ENCODE assay signal across 12 cellular contexts in genomic region chr12:113271466-113271852, GRCh38. TPM values are rescaled to one million over a fixed set of nuclear protein-coding genes. Genes with fewer than 3 reads are reported as not detected.
DNase-seq lines count a peak whose midpoint lies in the region; ATAC-seq and TF ChIP-seq lines count a peak whose summit lies in the region.
"Had no signal": no experiment of that assay in that cellular context is flagged by ENCODE, and none has a peak within 500 bp of the region (broad histone marks: within the 10 kb centered on the region; RNA-seq: fewer than 3 reads in every experiment).

No MANE protein-coding gene starts in this region.

- H3K36me3 ChIP-seq in duodenal mucosa (ENCODE audit: control insufficient read depth in 1 of 2, insufficient read depth in 2 of 2, low read length in 2 of 2): peaks cover 39 to 85% of the 10 kb centered on the region in 2 donors
- H3K36me3 ChIP-seq in neuronal stem cell (replicated peaks in 1 of 2; ENCODE audit: control insufficient read depth in 2 of 2, insufficient read depth in 2 of 2, low read length in 2 of 2): no peaks in the 10 kb centered on the region
- H3K36me3 ChIP-seq in upper lobe of left lung: peaks cover 31 to 91% (median 55%) of the 10 kb centered on the region in 4 donors

- no peak for DNase-seq in activated CD4-positive, alpha-beta T cell treated with anti-CD3 and anti-CD28 coated beads for 36 hours
- DNase-seq in activated CD4-positive, alpha-beta T cell treated with anti-CD3 and anti-CD28 coated beads, Interleukin-2, amount 50 U/mL, for 4 hours: no peak
- no peak for DNase-seq in neuronal stem cell (ENCODE audit: low spot score)
- no peak for DNase-seq in upper lobe of left lung
- no peak for DNase-seq in NCI-H1417 (lab: John Stamatoyannopoulos, UW)
- no peak for DNase-seq in H9
- no peak for DNase-seq in NCI-H187 (lab: John Stamatoyannopoulos, UW)
- DNase-seq: activated naive CD8-positive, alpha-beta T cell treated with anti-CD3 and anti-CD28 coated beads, Interleukin-2, amount 10 ng/mL, durations not matched to agents 7 days and 5 days; Karpas-422; NCI-H345; retina had no signal

- no peak overlapping the region for H3T11ph ChIP-seq in H9 (ENCODE audit: low read length)

- H3K14ac ChIP-seq in neuronal stem cell (ENCODE audit: low read length) (no peak overlapping the region), H9 (ENCODE audit: insufficient read depth, low read length) (no peak overlapping the region)

- POLR2A ChIA-PET in activated CD4-positive, alpha-beta T cell treated with anti-CD3 and anti-CD28 coated beads for 36 hours (lab: Charles Lee): no interaction called here

- H3K4me1 ChIP-seq in duodenal mucosa (ENCODE audit: control insufficient read depth in 1 of 2, insufficient read depth in 2 of 2, low read length in 2 of 2): peaks cover 5 to 16% of the 10 kb centered on the region in 2 donors
- peaks cover 17 to 26% of the 10 kb centered on the region in 2 donors for H3K4me1 ChIP-seq in neuronal stem cell (ENCODE audit: control insufficient read depth in 2 of 2, insufficient read depth in 1 of 2, low read depth in 1 of 2, low read length in 2 of 2)
- peaks cover 18 to 23% (median 20%) of the 10 kb centered on the region in 4 donors for H3K4me1 ChIP-seq in upper lobe of left lung
- no peaks in the 10 kb centered on the region for H3K4me1 ChIP-seq in H9 (ENCODE audit: insufficient read depth, low read length)

- intact Hi-C loops in activated CD4-positive, alpha-beta T cell treated with anti-CD3 and anti-CD28 coated beads for 36 hours (cut with DNase I, micrococcal nuclease): no loop called here

- TF ChIP-seq POLR2A in upper lobe of left lung (IDR thresholded peaks at IDR 0.05): no peak

- H2BK12ac ChIP-seq in neuronal stem cell (ENCODE audit: low read length) (no peak overlapping the region), H9 (ENCODE audit: insufficient read length, low read depth, low read length) (no peak overlapping the region)

- no peak overlapping the region for H3K4me3 Mint-ChIP-seq in activated CD4-positive, alpha-beta T cell treated with anti-CD3 and anti-CD28 coated beads for 36 hours
- no peak overlapping the region for H3K4me3 Mint-ChIP-seq in H9
- H3K4me3 Mint-ChIP-seq: activated naive CD8-positive, alpha-beta T cell treated with anti-CD3 and anti-CD28 coated beads, Interleukin-2, amount 10 ng/mL, durations not matched to agents 7 days and 5 days had no signal

- H4K91ac ChIP-seq in neuronal stem cell (ENCODE audit: low read depth, low read length, poor library complexity) (no peak overlapping the region), H9 (ENCODE audit: insufficient read length, low read depth, low read length) (no peak overlapping the region)

- no peak overlapping the region for H4K5ac ChIP-seq in H9 (ENCODE audit: insufficient read length, low read depth, low read length)

- H3K36me3 Mint-ChIP-seq in activated CD4-positive, alpha-beta T cell treated with anti-CD3 and anti-CD28 coated beads for 36 hours (ENCODE audit: low read depth): peaks cover 43% of the 10 kb centered on the region
- peaks cover 7 to 22% (median 21%) of the 10 kb centered on the region in 3 experiments; a peak in 5 of 7 replicates for H3K36me3 Mint-ChIP-seq in H9 (ENCODE audit: insufficient read depth in 1 of 3, low read depth in 3 of 3)

- H3K9ac ChIP-seq in duodenal mucosa (ENCODE audit: low read depth in 1 of 2, low read length in 2 of 2) (peak overlapping the region; percentile 8 to 18), neuronal stem cell (ENCODE audit: low read depth, low read length, poor library complexity) (no peak overlapping the region), H9 (ENCODE audit: extremely low read depth, insufficient read length, low read length) (no peak overlapping the region)

- H3K27me3 ChIP-seq in duodenal mucosa (ENCODE audit: control insufficient read depth in 1 of 2, insufficient read depth in 2 of 2, low read length in 2 of 2) (no peaks in the 10 kb centered on the region), neuronal stem cell (ENCODE audit: control insufficient read depth in 3 of 3, insufficient read depth in 3 of 3, low read depth in 1 of 3, low read length in 3 of 3) (no peaks in the 10 kb centered on the region), upper lobe of left lung (no peaks in the 10 kb centered on the region), H9 (ENCODE audit: insufficient read depth, low read length) (no peaks in the 10 kb centered on the region)

- no peak overlapping the region for H3K4me2 ChIP-seq in neuronal stem cell (ENCODE audit: insufficient read depth, low read length, poor library complexity, severe bottlenecking)
- no peak overlapping the region for H3K4me2 ChIP-seq in H9 (ENCODE audit: insufficient read depth, insufficient read length, low read length)

- no peak overlapping the region for H3K56ac ChIP-seq in H9 (ENCODE audit: insufficient read length, low read depth, low read length)

- H3K79me1 ChIP-seq in neuronal stem cell (ENCODE audit: low read depth, low read length): no peaks in the 10 kb centered on the region
- no peaks in the 10 kb centered on the region for H3K79me1 ChIP-seq in H9 (ENCODE audit: insufficient read depth, low read depth, low read length, poor library complexity, severe bottlenecking)

- ATAC-seq in activated CD4-positive, alpha-beta T cell treated with anti-CD3 and anti-CD28 coated beads for 36 hours: peak; percentile 28
- no peak for ATAC-seq in upper lobe of left lung (ENCODE audit: low FRiP score in 2 of 2)

- H2BK5ac ChIP-seq in neuronal stem cell (ENCODE audit: low read length) (no peak overlapping the region), H9 (ENCODE audit: insufficient read length, low read length) (no peak overlapping the region)

- H2BK15ac ChIP-seq in neuronal stem cell (ENCODE audit: low read length) (no peak overlapping the region), H9 (ENCODE audit: low read depth, low read length) (no peak overlapping the region)

- H3K27ac Mint-ChIP-seq in activated CD4-positive, alpha-beta T cell treated with anti-CD3 and anti-CD28 coated beads for 36 hours: no peak overlapping the region
- peak overlapping the region in 1 of 3 experiments; percentile 92; a peak in 2 of 7 replicates for H3K27ac Mint-ChIP-seq in H9
- H3K27ac Mint-ChIP-seq: activated naive CD8-positive, alpha-beta T cell treated with anti-CD3 and anti-CD28 coated beads, Interleukin-2, amount 10 ng/mL, durations not matched to agents 7 days and 5 days had no signal

- H3K23ac ChIP-seq in neuronal stem cell (ENCODE audit: low read depth, low read length, poor library complexity) (no peak overlapping the region), H9 (ENCODE audit: insufficient read length, low read depth, low read length) (no peak overlapping the region)

- H2BK20ac ChIP-seq in H9 (ENCODE audit: low read depth, low read length, poor library complexity, severe bottlenecking): no peak overlapping the region

- CTCF ChIA-PET in activated CD4-positive, alpha-beta T cell treated with anti-CD3 and anti-CD28 coated beads for 36 hours (lab: Charles Lee): no interaction called here

- H3K9me3 ChIP-seq in duodenal mucosa (ENCODE audit: control insufficient read depth in 1 of 2, low read length in 2 of 2) (no peaks in the 10 kb centered on the region), neuronal stem cell (replicated peaks in 1 of 2; ENCODE audit: control insufficient read depth in 2 of 2, insufficient read depth in 1 of 2, low read depth in 1 of 2, low read length in 2 of 2) (no peaks in the 10 kb centered on the region), upper lobe of left lung (no peaks in the 10 kb centered on the region), H9 (ENCODE audit: control insufficient read depth, low read depth, low read length) (no peaks in the 10 kb centered on the region)

- no peak overlapping the region for H2AK5ac ChIP-seq in neuronal stem cell (ENCODE audit: low read depth, low read length)
- H2AK5ac ChIP-seq in H9 (ENCODE audit: insufficient read length, low read length): no peak overlapping the region

- H3K27me3 Mint-ChIP-seq in activated CD4-positive, alpha-beta T cell treated with anti-CD3 and anti-CD28 coated beads for 36 hours: no peaks in the 10 kb centered on the region
- no peaks in the 10 kb centered on the region for H3K27me3 Mint-ChIP-seq in H9 (ENCODE audit: low read depth)
- H3K27me3 Mint-ChIP-seq: activated naive CD8-positive, alpha-beta T cell treated with anti-CD3 and anti-CD28 coated beads, Interleukin-2, amount 10 ng/mL, durations not matched to agents 7 days and 5 days had no signal

- peak overlapping the region; percentile 25 for H2AFZ ChIP-seq in neuronal stem cell (ENCODE audit: low read length)
- H2AFZ ChIP-seq in H9 (ENCODE audit: low read length): no peak overlapping the region

- H3K4ac ChIP-seq in neuronal stem cell (ENCODE audit: low read length): no peak overlapping the region
- H3K4ac ChIP-seq in H9 (ENCODE audit: low read depth, low read length): no peak overlapping the region

- no peak for TF ChIP-seq EP300 in upper lobe of left lung (IDR thresholded peaks at IDR 0.05)

- WGBS in neuronal stem cell (ENCODE audit: extremely low coverage in 2 of 2, insufficient read length in 2 of 2, insufficient replicate concordance in 1 of 2), 2 donors: no CpG with 5 or more reads among the region's 10 CpGs
- WGBS in upper lobe of left lung, 2 donors: 84 to 86% methylated on average over 10 of the region's 10 CpGs
- no CpG with 5 or more reads among the region's 10 CpGs for WGBS in H9 (ENCODE audit: extremely low coverage, insufficient read length, low lambda C conversion rate)

- peaks cover 15% of the 10 kb centered on the region for H3K4me1 Mint-ChIP-seq in activated CD4-positive, alpha-beta T cell treated with anti-CD3 and anti-CD28 coated beads for 36 hours
- peaks cover 6 to 13% of the 10 kb centered on the region in 2 experiments for H3K4me1 Mint-ChIP-seq in H9

- H3K23me2 ChIP-seq in H9 (ENCODE audit: insufficient read length, low read depth, low read length, poor library complexity, severe bottlenecking): no peaks in the 10 kb centered on the region

- H2BK120ac ChIP-seq in neuronal stem cell (ENCODE audit: low read depth, low read length) (no peak overlapping the region), H9 (ENCODE audit: low read depth, low read length, poor library complexity, severe bottlenecking) (no peak overlapping the region)

- no peaks in the 10 kb centered on the region for H3K79me2 ChIP-seq in H9 (ENCODE audit: insufficient read depth, low read length)

- no peaks in the 10 kb centered on the region for H3K9me3 Mint-ChIP-seq in activated CD4-positive, alpha-beta T cell treated with anti-CD3 and anti-CD28 coated beads for 36 hours (ENCODE audit: low read depth)
- H3K9me3 Mint-ChIP-seq in H9: no peaks in the 10 kb centered on the region
- H3K9me3 Mint-ChIP-seq: activated naive CD8-positive, alpha-beta T cell treated with anti-CD3 and anti-CD28 coated beads, Interleukin-2, amount 10 ng/mL, durations not matched to agents 7 days and 5 days had no signal

- H4K20me1 ChIP-seq in H9 (ENCODE audit: control insufficient read depth, insufficient read depth, insufficient read length): no peaks in the 10 kb centered on the region

- H3K18ac ChIP-seq in neuronal stem cell (ENCODE audit: low read length) (peak overlapping the region; percentile 60), H9 (ENCODE audit: insufficient read length, low read depth, low read length) (no peak overlapping the region)

- H4K8ac ChIP-seq in neuronal stem cell (ENCODE audit: low read depth, low read length): no peak overlapping the region
- H4K8ac ChIP-seq in H9 (replicated peaks; ENCODE audit: insufficient read length, low read depth, low read length): no peak overlapping the region

- peak overlapping the region; percentile 70 for H3K27ac ChIP-seq in duodenal mucosa (ENCODE audit: low read depth, low read length)
- H3K27ac ChIP-seq in neuronal stem cell (replicated peaks; ENCODE audit: low read length): no peak overlapping the region
- peak overlapping the region; percentile 48 to 76 (median 62) for H3K27ac ChIP-seq in upper lobe of left lung
- H3K27ac ChIP-seq in H9 (ENCODE audit: insufficient read length, low read depth, low read length): no peak overlapping the region

- TF ChIP-seq CTCF in upper lobe of left lung (IDR thresholded peaks at IDR 0.05): no peak
- no peak for TF ChIP-seq CTCF in H9 (conservative IDR thresholded peaks at IDR 0.05)

- H3K4me3 ChIP-seq in duodenal mucosa (ENCODE audit: low read depth in 1 of 2, low read length in 2 of 2) (no peak overlapping the region), neuronal stem cell (ENCODE audit: low read length in 2 of 2) (no peak overlapping the region), upper lobe of left lung (no peak overlapping the region)

RNA-seq across cellular contexts. Expression of gene TPCN1, which starts 50.2 kb away (rescaled TPM):
- 10 to 100 TPM; 35.5 to 37.0 TPM for total RNA-seq in activated CD4-positive, alpha-beta T cell treated with anti-CD3 and anti-CD28 coated beads for 36 hours
- 11.5 TPM for polyA plus RNA-seq in neuronal stem cell (2013, experiment 1 of 2)
- 10.7 TPM for polyA plus RNA-seq in neuronal stem cell (2013, experiment 2 of 2)
- total RNA-seq in upper lobe of left lung (100 to 1,000 TPM in 1 of 6 donors, 10 to 100 TPM in 5; 36.6 to 193 (median 52.2) TPM), H9 (2021) (13.5 and 16.1 TPM in 2 replicates)

Comparison
In these comparisons a context has a peak if more than half of its experiments do, and no peak if none do; other contexts are left out.
1. H3K27ac ChIP-seq: peak in duodenal mucosa (single experiment) and upper lobe of left lung (4 of 4); none in neuronal stem cell (single experiment) and H9 (single experiment).
2. H3K9ac ChIP-seq: peak in duodenal mucosa (2 of 2); none in neuronal stem cell (single experiment) and H9 (single experiment).